34 cellular contexts compared by ENCODE assay signal in genomic region chr20:47921306-47922279, GRCh38.
DNase-seq lines count a peak whose midpoint lies in the region; ATAC-seq, FAIRE-seq and TF ChIP-seq lines count a peak whose summit lies in the region.
"Had no signal": no experiment of that assay in that cellular context is flagged by ENCODE, and none has a peak within 500 bp of the region (broad histone marks: within the 10 kb centered on the region; RNA-seq: fewer than 3 reads in every experiment).

No MANE protein-coding gene starts in this region.

- no peaks in the 10 kb centered on the region for H3K36me3 ChIP-seq in astrocyte (ENCODE audit: insufficient read depth, low read length)
- H3K36me3 ChIP-seq in mucosa of descending colon (ENCODE audit: low read depth) = no peaks in the 10 kb centered on the region
- H3K36me3 ChIP-seq: ascending aorta, esophagus muscularis mucosa, heart right ventricle, lower lobe of right lung, tibial artery, WERI-Rb-1 had no signal

- intact Hi-C loops in mucosa of descending colon (cut with DNase I, micrococcal nuclease) = no loop called here

- peaks cover 2% of the 10 kb centered on the region for H3K36me3 Mint-ChIP-seq in astrocyte (ENCODE audit: low read depth, unreplicated experiment)
- H3K36me3 Mint-ChIP-seq: CD14-positive monocyte, natural killer cell had no signal

- H3K27me3 Mint-ChIP-seq in astrocyte (ENCODE audit: low read depth, unreplicated experiment) = peaks cover 5% of the 10 kb centered on the region

- H4K20me1 ChIP-seq in astrocyte (ENCODE audit: insufficient read depth, low read length) = no peaks in the 10 kb centered on the region

- no peak overlapping the region for H3K9ac ChIP-seq in astrocyte (ENCODE audit: low read length)
- H3K9ac ChIP-seq: GM23248 had no signal

- no peak overlapping the region for H3K27ac ChIP-seq in astrocyte (ENCODE audit: low read depth, low read length)
- H3K27ac ChIP-seq: ascending aorta, GM23248, heart right ventricle, lower lobe of right lung, psoas muscle, tibial artery, WERI-Rb-1 had no signal

- peaks cover 13% of the 10 kb centered on the region for H3K4me1 Mint-ChIP-seq in astrocyte (ENCODE audit: low read depth, unreplicated experiment)
- H3K4me1 Mint-ChIP-seq: natural killer cell had no signal

- no peaks in the 10 kb centered on the region for H3K27me3 ChIP-seq in astrocyte (ENCODE audit: insufficient read depth, low read length)
- H3K27me3 ChIP-seq: ascending aorta, esophagus muscularis mucosa had no signal

- DNase-seq in NCI-H1694 treated with DMSO at 0.1 percent for 48 hours (lab: John Stamatoyannopoulos, UW) (peak; percentile 69), astrocyte (ENCODE audit: low read depth) (no peak), inferior parietal cortex (ENCODE audit: extremely low spot score) (peak; percentile 20), mucosa of descending colon (no peak), SW 1271 (lab: John Stamatoyannopoulos, UW) (no peak), H4 (ENCODE audit: low spot score) (no peak), EL (no peak)
- DNase-seq: activated CD4-positive, alpha-beta T cell treated with anti-CD3 and anti-CD28 coated beads for 48 hours; activated effector memory CD4-positive, alpha-beta T cell treated with Interleukin-2 at 50 U/mL for 16 hours; caudate nucleus; DND-41; foreskin fibroblast; heart right ventricle; kidney glomerular epithelial cell; lower lobe of right lung; natural killer cell; NCI-H1092 treated with DMSO at 0.1 percent for 48 hours; NCI-H2029; NCI-H526 treated with DMSO at 0.1 percent for 48 hours; occipital lobe; psoas muscle; SIG-M5; stimulated activated CD4-positive, alpha-beta T cell treated with anti-CD3 and anti-CD28 coated beads, Interleukin-4, amount 100 ng/mL, for 1 hour; T-helper 9 cell; tibial artery; WERI-Rb-1 had no signal

- FAIRE-seq in astrocyte (lab: Jason Lieb, UNC) = peak; percentile 32

- no peak overlapping the region for H2AFZ ChIP-seq in astrocyte (ENCODE audit: low read depth, low read length)
- H2AFZ ChIP-seq: GM23248 had no signal

- no peak for ATAC-seq in mucosa of descending colon
- ATAC-seq: heart right ventricle, lower lobe of right lung, natural killer cell, Panc1, psoas muscle, sciatic nerve had no signal

- H3K9me3 ChIP-seq in astrocyte (ENCODE audit: insufficient read depth, low read depth, low read length) = peaks cover 15% of the 10 kb centered on the region
- H3K9me3 ChIP-seq in mucosa of descending colon = peaks cover 6% of the 10 kb centered on the region
- H3K9me3 ChIP-seq: ascending aorta, lower lobe of right lung, tibial artery had no signal

- peak overlapping the region; percentile 36 for H3K4me2 ChIP-seq in astrocyte (ENCODE audit: low read length)

- H3K4me1 ChIP-seq in astrocyte (ENCODE audit: insufficient read depth, low read length) (peaks cover 6% of the 10 kb centered on the region), mucosa of descending colon (ENCODE audit: low read depth) (peaks cover 3% of the 10 kb centered on the region)
- H3K4me1 ChIP-seq: heart right ventricle, lower lobe of right lung, psoas muscle had no signal

- H3K4me3 Mint-ChIP-seq in astrocyte (ENCODE audit: unreplicated experiment) = no peak overlapping the region
- H3K4me3 Mint-ChIP-seq: activated naive CD8-positive, alpha-beta T cell; CD14-positive monocyte; dendritic cell treated with granulocyte-macrophage colony-stimulating factor and Interleukin-4, amounts not matched to agents 40 ng/mL and 50 ng/mL, for 4 days; natural killer cell had no signal

- H3K79me2 ChIP-seq in astrocyte (ENCODE audit: insufficient read depth, low read length) = no peaks in the 10 kb centered on the region

- peaks cover 14% of the 10 kb centered on the region for H3K9me3 Mint-ChIP-seq in astrocyte (ENCODE audit: unreplicated experiment)

- H3K27ac Mint-ChIP-seq in astrocyte (ENCODE audit: unreplicated experiment) = no peak overlapping the region
- H3K27ac Mint-ChIP-seq: activated naive CD8-positive, alpha-beta T cell; CD14-positive monocyte; dendritic cell treated with granulocyte-macrophage colony-stimulating factor and Interleukin-4, amounts not matched to agents 40 ng/mL and 50 ng/mL, for 4 days; natural killer cell had no signal

- TF ChIP-seq CTCF in astrocyte (IDR thresholded peaks at IDR 0.05; ENCODE audit: insufficient read depth, low read depth, low read length) = no peak
- TF ChIP-seq CTCF in mucosa of descending colon (IDR thresholded peaks at IDR 0.05) = no peak

- no peak overlapping the region for H3K4me3 ChIP-seq in astrocyte (ENCODE audit: insufficient read depth, low read depth, low read length)
- H3K4me3 ChIP-seq in mucosa of descending colon = no peak overlapping the region
- H3K4me3 ChIP-seq: GM23248, heart right ventricle, lower lobe of right lung, psoas muscle, tibial artery had no signal

Comparison
In these comparisons a context has a peak if more than half of its experiments do, and no peak if none do; other contexts are left out.
1. DNase-seq: peak in NCI-H1694 treated with DMSO at 0.1 percent for 48 hours (single experiment) and inferior parietal cortex (single experiment); none in astrocyte (single experiment), mucosa of descending colon (0 of 3), SW 1271 (0 of 2), H4 (single experiment) and EL (single experiment).